Comparison of ENCODE assay signal across 1 cellular context in the genomic region with DNA sequence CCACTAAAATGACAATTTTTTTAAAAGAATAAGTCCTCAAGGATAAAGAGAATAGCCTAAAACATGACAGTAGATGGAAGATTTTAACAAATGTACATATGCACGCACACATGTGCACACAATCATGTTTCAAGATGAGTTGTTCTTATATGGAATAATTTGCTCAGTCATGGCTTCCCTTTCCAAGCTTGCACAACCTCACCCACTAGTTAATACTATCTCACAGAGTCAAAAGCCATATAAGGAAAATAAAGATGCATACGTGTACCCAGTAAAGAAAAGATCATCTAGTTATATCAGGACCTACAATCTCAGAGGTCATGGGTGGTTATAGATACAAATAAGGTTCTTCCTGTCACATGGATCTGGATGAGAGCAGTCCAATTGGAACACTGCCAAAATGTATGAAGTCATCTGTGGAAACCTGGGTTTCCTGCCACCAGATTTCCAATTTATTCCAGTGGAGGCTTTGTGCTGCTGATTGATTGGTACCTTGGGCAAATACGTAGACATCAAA.
A peak's percentile ranks its signal among the peaks of the same experiment; 100 is the strongest.
TF ChIP-seq lines count a peak whose summit lies in the region.

No MANE protein-coding gene starts in this region.

TF ChIP-seq in endothelial cell of umbilical vein, 7 proteins besides CTCF, POLR2A, EP300 and RAD21 (continued from another document):
- TF ChIP-seq, protein P1, sequence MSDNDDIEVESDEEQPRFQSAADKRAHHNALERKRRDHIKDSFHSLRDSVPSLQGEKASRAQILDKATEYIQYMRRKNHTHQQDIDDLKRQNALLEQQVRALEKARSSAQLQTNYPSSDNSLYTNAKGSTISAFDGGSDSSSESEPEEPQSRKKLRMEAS (IDR thresholded peaks at IDR 0.05; ENCODE audit: insufficient read depth, insufficient read length) = no peak
- peak; percentile 89 for TF ChIP-seq GATA2 (IDR thresholded peaks at IDR 0.05; ENCODE audit: insufficient read depth, insufficient read length, low read depth, low read length)
